In the genomic region with DNA sequence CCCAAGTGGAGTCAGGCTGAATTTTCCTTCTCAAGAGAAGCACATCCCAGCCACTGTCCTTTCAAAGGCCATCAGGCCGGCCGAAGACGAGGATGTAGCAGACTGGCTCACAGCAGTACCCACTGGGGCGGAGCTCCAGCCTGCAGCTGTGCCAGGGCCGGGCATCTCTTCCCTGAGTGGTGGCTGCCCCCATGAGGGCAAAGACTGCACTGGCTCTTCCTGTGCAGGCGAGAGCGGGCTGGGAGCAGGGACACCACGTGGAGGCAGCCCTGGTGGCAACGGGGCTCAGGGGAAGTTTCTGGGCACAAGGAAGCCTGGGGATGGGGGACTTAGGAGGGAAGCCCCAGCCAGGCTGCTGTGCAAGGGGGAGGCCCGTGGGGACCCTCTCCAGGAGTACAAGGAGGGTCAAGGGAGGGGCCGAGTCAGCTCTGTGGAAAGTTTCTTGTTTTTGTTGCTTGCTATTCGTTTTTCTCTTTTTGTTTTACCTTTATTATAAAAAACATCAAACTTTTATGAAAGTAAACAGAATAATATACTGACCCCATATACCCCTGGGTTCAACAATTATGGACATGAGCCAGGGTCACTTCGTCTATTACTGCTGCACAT, we compare ENCODE assay signal across 9 cellular contexts.
A peak's percentile ranks its signal among the peaks of the same experiment; 100 is the strongest.
DNase-seq lines count a peak whose midpoint lies in the region; ATAC-seq, FAIRE-seq and TF ChIP-seq lines count a peak whose summit lies in the region.
"Had no signal": no experiment of that assay in that cellular context is flagged by ENCODE, and none has a peak within 500 bp of the region (broad histone marks: within the 10 kb centered on the region; RNA-seq: fewer than 3 reads in every experiment).

No MANE protein-coding gene starts in this region.

- TF ChIP-seq CTCF in pancreas (IDR thresholded peaks at IDR 0.05): peak; percentile 47 to 68 (median 63)

- no peaks in the 10 kb centered on the region for H3K36me3 Mint-ChIP-seq in CD8-positive, alpha-beta memory T cell

- 11 to 12% methylated on average over 13 of the region's 13 CpGs for WGBS in pancreas, 2 donors

- no peaks in the 10 kb centered on the region for H3K4me1 ChIP-seq in pancreas
- H3K4me1 ChIP-seq in CD8-positive, alpha-beta memory T cell (ENCODE audit: insufficient read depth, low read length): no peaks in the 10 kb centered on the region

- H3K27me3 ChIP-seq in pancreas: no peaks in the 10 kb centered on the region
- H3K27me3 ChIP-seq in CD8-positive, alpha-beta memory T cell (ENCODE audit: insufficient read depth, low read length, poor library complexity, severe bottlenecking): no peaks in the 10 kb centered on the region

- H3K4me1 Mint-ChIP-seq in CD8-positive, alpha-beta memory T cell: peaks cover 0 to 9% (median 5%) of the 10 kb centered on the region in 3 donors

- peaks cover 0 to 2% (median 0%) of the 10 kb centered on the region in 5 donors for H3K9me3 Mint-ChIP-seq in CD8-positive, alpha-beta memory T cell

- DNase-seq in DMS 273 treated with DMSO at 0.1 percent for 48 hours (lab: John Stamatoyannopoulos, UW): peak; percentile 59
- DNase-seq in HPDE6-E6E7 (ENCODE audit: extremely low spot score): peak; percentile 88
- peak; percentile 77 for DNase-seq in NCI-H748 (lab: John Stamatoyannopoulos, UW; ENCODE audit: unreplicated experiment)
- peak; percentile 27 for DNase-seq in activated naive CD4-positive, alpha-beta T cell treated with Interleukin-2 at 50 U/mL for 16 hours
- DNase-seq in globus pallidus (ENCODE audit: low spot score): peak; percentile 81
- peak; percentile 70 to 94 (median 84) for DNase-seq in pancreas
- no peak for DNase-seq in CD8-positive, alpha-beta memory T cell

- H3K27me3 Mint-ChIP-seq in CD8-positive, alpha-beta memory T cell: peaks cover 11 to 24% of the 10 kb centered on the region in 2 donors

- no peaks in the 10 kb centered on the region for H3K9me3 ChIP-seq in pancreas
- no peaks in the 10 kb centered on the region for H3K9me3 ChIP-seq in CD8-positive, alpha-beta memory T cell (ENCODE audit: low read length)

- no peak overlapping the region for H3K4me3 ChIP-seq in pancreas
- no peak overlapping the region for H3K4me3 ChIP-seq in CD8-positive, alpha-beta memory T cell (ENCODE audit: low read length)
- H3K4me3 ChIP-seq: SK-N-MC had no signal

- no peak overlapping the region for H3K4me3 Mint-ChIP-seq in CD8-positive, alpha-beta memory T cell

- no peak for FAIRE-seq in pancreas (lab: Jason Lieb, UNC)

- no peaks in the 10 kb centered on the region for H3K36me3 ChIP-seq in pancreas
- no peaks in the 10 kb centered on the region for H3K36me3 ChIP-seq in CD8-positive, alpha-beta memory T cell (ENCODE audit: insufficient read depth, low read length)

- ATAC-seq in pancreas (peak; percentile 99 to 100 (median 100)), GM18873 (IDR thresholded peaks at IDR 0.05; ENCODE audit: low FRiP score, unreplicated experiment) (no peak)

- intact Hi-C loops in pancreas (cut with DNase I): loop anchor here in 2 of 3 donors (5.0 to 10.0 kb wide), 3 partner anchors 157 to 490 kb away; no protein-coding TSS in a partner anchor

- H3K27ac Mint-ChIP-seq in CD8-positive, alpha-beta memory T cell: peak overlapping the region in 1 of 8 donors; percentile 69

- CTCF ChIA-PET in CD8-positive, alpha-beta memory T cell (lab: Charles Lee): interaction anchor here (0.6 to 1.1 kb wide), 2 partner anchors 11 to 22 kb away, joined by 3 to 4 read pairs; no protein-coding TSS in a partner anchor

- H3K27ac ChIP-seq in pancreas: no peak overlapping the region
- no peak overlapping the region for H3K27ac ChIP-seq in CD8-positive, alpha-beta memory T cell (ENCODE audit: low read depth, low read length)
- H3K27ac ChIP-seq: SK-N-MC had no signal

- POLR2A ChIA-PET in CD8-positive, alpha-beta memory T cell (lab: Charles Lee): no interaction called here

Comparison
In these comparisons a context has a peak if more than half of its experiments do, and no peak if none do; other contexts are left out.
1. DNase-seq: peak in DMS 273 treated with DMSO at 0.1 percent for 48 hours (single experiment), HPDE6-E6E7 (single experiment), NCI-H748 (single experiment), activated naive CD4-positive, alpha-beta T cell treated with Interleukin-2 at 50 U/mL for 16 hours (single experiment), globus pallidus (single experiment) and pancreas (6 of 6); none in CD8-positive, alpha-beta memory T cell (0 of 5).